ENCODE assay signal across 19 cellular contexts in genomic region chr15:57662091-57662744, GRCh38. TPM values are rescaled to one million over a fixed set of nuclear protein-coding genes. Genes with fewer than 3 reads are reported as not detected.
DNase-seq lines count a peak whose midpoint lies in the region; ATAC-seq and TF ChIP-seq lines count a peak whose summit lies in the region.
"Had no signal": no experiment of that assay in that cellular context is flagged by ENCODE, and none has a peak within 500 bp of the region (broad histone marks: within the 10 kb centered on the region; RNA-seq: fewer than 3 reads in every experiment).

No MANE protein-coding gene starts in this region.

- peak overlapping the region; percentile 34 for H3K27ac ChIP-seq in left ventricle myocardium inferior (replicated peaks)
- peak overlapping the region; percentile 100 for H3K27ac ChIP-seq in VCaP
- H3K27ac ChIP-seq in transverse colon, result peak overlapping the region; percentile 36 to 64 (median 59)

- no peaks in the 10 kb centered on the region for H3K36me3 Mint-ChIP-seq in activated T-helper 1 cell treated with anti-CD3 and anti-CD28 coated beads, Interleukin-12 subunit alpha, Interleukin-12 subunit beta, Interleukin-2, Interleukin-4 antibody, amounts not matched to agents 30 ng/mL and 10 ng/mL and 1 ng/mL, durations not matched to agents 14 hours and 24 hours and 36 hours (ENCODE audit: low read depth)
- H3K36me3 Mint-ChIP-seq in activated CD8-positive, alpha-beta memory T cell treated with anti-CD3 and anti-CD28 coated beads, Interleukin-2, amount 10 ng/mL, durations not matched to agents 7 days and 5 days, result no peaks in the 10 kb centered on the region
- no peaks in the 10 kb centered on the region for H3K36me3 Mint-ChIP-seq in activated naive CD8-positive, alpha-beta T cell treated with anti-CD3 and anti-CD28 coated beads, Interleukin-2, amount 50 U/mL, for 24 hours (ENCODE audit: low read depth)
- H3K36me3 Mint-ChIP-seq: CD14-positive monocyte, IgD-negative memory B cell had no signal

- intact Hi-C loops in left ventricle myocardium inferior (cut with micrococcal nuclease), result loop anchor here (10.0 kb wide), 1 partner anchor 73 kb away; no protein-coding TSS in a partner anchor
- intact Hi-C loops in left cardiac atrium (cut with DNase I), result no loop called here
- intact Hi-C loops in transverse colon (cut with DNase I; ENCODE audit: low total_unique reads), result no loop called here
- intact Hi-C loops in activated T-helper 1 cell treated with anti-CD3 and anti-CD28 coated beads, Interleukin-12 subunit alpha, Interleukin-12 subunit beta, Interleukin-2, Interleukin-4 antibody, amounts not matched to agents 30 ng/mL and 10 ng/mL and 1 ng/mL, durations not matched to agents 14 hours and 24 hours and 36 hours (cut with micrococcal nuclease), result no loop called here

- in situ Hi-C loops in transverse colon (cut with MboI; ENCODE audit: low pct_ligation_motif_present in 1 of 4, low pct_unique_long_range_greater_than_20kb in 1 of 4, low sequenced_read_pairs in 3 of 4), result loop anchor here in 3 of 4 donors (25.0 kb wide), 2 partner anchors 200 to 400 kb away; partner anchors contain the start of gene ALDH1A2 (in 1 of the 3)

- no peaks in the 10 kb centered on the region for H3K9me3 Mint-ChIP-seq in activated T-helper 1 cell treated with anti-CD3 and anti-CD28 coated beads, Interleukin-12 subunit alpha, Interleukin-12 subunit beta, Interleukin-2, Interleukin-4 antibody, amounts not matched to agents 30 ng/mL and 10 ng/mL and 1 ng/mL, durations not matched to agents 14 hours and 24 hours and 36 hours
- H3K9me3 Mint-ChIP-seq in activated CD8-positive, alpha-beta memory T cell treated with anti-CD3 and anti-CD28 coated beads, Interleukin-2, amount 10 ng/mL, durations not matched to agents 7 days and 5 days (ENCODE audit: low read depth), result no peaks in the 10 kb centered on the region
- H3K9me3 Mint-ChIP-seq in activated naive CD8-positive, alpha-beta T cell treated with anti-CD3 and anti-CD28 coated beads, Interleukin-2, amount 50 U/mL, for 24 hours, result no peaks in the 10 kb centered on the region
- H3K9me3 Mint-ChIP-seq: CD14-positive monocyte, H9, IgD-negative memory B cell had no signal

- H3K36me3 ChIP-seq in left ventricle myocardium inferior (peaks cover 36% of the 10 kb centered on the region), transverse colon (no peaks in the 10 kb centered on the region)

- H3K27ac Mint-ChIP-seq in activated T-helper 1 cell treated with anti-CD3 and anti-CD28 coated beads, Interleukin-12 subunit alpha, Interleukin-12 subunit beta, Interleukin-2, Interleukin-4 antibody, amounts not matched to agents 30 ng/mL and 10 ng/mL and 1 ng/mL, durations not matched to agents 14 hours and 24 hours and 36 hours, result no peak overlapping the region
- no peak overlapping the region for H3K27ac Mint-ChIP-seq in activated CD8-positive, alpha-beta memory T cell treated with anti-CD3 and anti-CD28 coated beads, Interleukin-2, amount 10 ng/mL, durations not matched to agents 7 days and 5 days
- H3K27ac Mint-ChIP-seq in activated naive CD8-positive, alpha-beta T cell treated with anti-CD3 and anti-CD28 coated beads, Interleukin-2, amount 50 U/mL, for 24 hours, result no peak overlapping the region
- H3K27ac Mint-ChIP-seq: H9, IgD-negative memory B cell had no signal

- TF ChIP-seq CTCF in left ventricle myocardium inferior (IDR thresholded peaks at IDR 0.05; ENCODE audit: borderline replicate concordance) (no peak), VCaP (conservative IDR thresholded peaks at IDR 0.05) (no peak), transverse colon (IDR thresholded peaks at IDR 0.05) (no peak)

- H3K27me3 Mint-ChIP-seq in activated T-helper 1 cell treated with anti-CD3 and anti-CD28 coated beads, Interleukin-12 subunit alpha, Interleukin-12 subunit beta, Interleukin-2, Interleukin-4 antibody, amounts not matched to agents 30 ng/mL and 10 ng/mL and 1 ng/mL, durations not matched to agents 14 hours and 24 hours and 36 hours (ENCODE audit: insufficient read depth), result peaks cover 25% of the 10 kb centered on the region
- H3K27me3 Mint-ChIP-seq in activated CD8-positive, alpha-beta memory T cell treated with anti-CD3 and anti-CD28 coated beads, Interleukin-2, amount 10 ng/mL, durations not matched to agents 7 days and 5 days, result peaks cover 49% of the 10 kb centered on the region
- H3K27me3 Mint-ChIP-seq in activated naive CD8-positive, alpha-beta T cell treated with anti-CD3 and anti-CD28 coated beads, Interleukin-2, amount 50 U/mL, for 24 hours, result peaks cover 2% of the 10 kb centered on the region

- no peaks in the 10 kb centered on the region for H3K27me3 ChIP-seq in left ventricle myocardium inferior (ENCODE audit: low read depth)
- no peaks in the 10 kb centered on the region for H3K27me3 ChIP-seq in transverse colon
- H3K27me3 ChIP-seq: Peyer's patch had no signal

- TF ChIP-seq EP300 in transverse colon (IDR thresholded peaks at IDR 0.05; ENCODE audit: low read depth), result no peak

- CTCF ChIA-PET in activated CD8-positive, alpha-beta memory T cell treated with anti-CD3 and anti-CD28 coated beads, Interleukin-2, amount 10 ng/mL, durations not matched to agents 7 days and 5 days (lab: Charles Lee), result interaction anchor here (1.3 kb wide), 1 partner anchor 101 kb away, joined by 3 read pairs; no protein-coding TSS in a partner anchor

- no peaks in the 10 kb centered on the region for H3K4me1 Mint-ChIP-seq in activated T-helper 1 cell treated with anti-CD3 and anti-CD28 coated beads, Interleukin-12 subunit alpha, Interleukin-12 subunit beta, Interleukin-2, Interleukin-4 antibody, amounts not matched to agents 30 ng/mL and 10 ng/mL and 1 ng/mL, durations not matched to agents 14 hours and 24 hours and 36 hours (ENCODE audit: low read depth)
- no peaks in the 10 kb centered on the region for H3K4me1 Mint-ChIP-seq in activated CD8-positive, alpha-beta memory T cell treated with anti-CD3 and anti-CD28 coated beads, Interleukin-2, amount 10 ng/mL, durations not matched to agents 7 days and 5 days
- no peaks in the 10 kb centered on the region for H3K4me1 Mint-ChIP-seq in activated naive CD8-positive, alpha-beta T cell treated with anti-CD3 and anti-CD28 coated beads, Interleukin-2, amount 50 U/mL, for 24 hours
- H3K4me1 Mint-ChIP-seq: CD14-positive monocyte, H9, IgD-negative memory B cell had no signal

- ATAC-seq in left cardiac atrium, result no peak
- ATAC-seq in activated CD8-positive, alpha-beta memory T cell treated with anti-CD3 and anti-CD28 coated beads, Interleukin-2, amount 10 ng/mL, durations not matched to agents 7 days and 5 days, result no peak
- no peak for ATAC-seq in activated naive CD8-positive, alpha-beta T cell treated with anti-CD3 and anti-CD28 coated beads, Interleukin-2, amount 50 U/mL, for 24 hours

- H3K4me3 Mint-ChIP-seq in activated T-helper 1 cell treated with anti-CD3 and anti-CD28 coated beads, Interleukin-12 subunit alpha, Interleukin-12 subunit beta, Interleukin-2, Interleukin-4 antibody, amounts not matched to agents 30 ng/mL and 10 ng/mL and 1 ng/mL, durations not matched to agents 14 hours and 24 hours and 36 hours, result no peak overlapping the region
- H3K4me3 Mint-ChIP-seq in activated CD8-positive, alpha-beta memory T cell treated with anti-CD3 and anti-CD28 coated beads, Interleukin-2, amount 10 ng/mL, durations not matched to agents 7 days and 5 days, result no peak overlapping the region
- no peak overlapping the region for H3K4me3 Mint-ChIP-seq in activated naive CD8-positive, alpha-beta T cell treated with anti-CD3 and anti-CD28 coated beads, Interleukin-2, amount 50 U/mL, for 24 hours
- H3K4me3 Mint-ChIP-seq: CD14-positive monocyte, H9, IgD-negative memory B cell had no signal

- H3K4me3 ChIP-seq in left ventricle myocardium inferior (no peak overlapping the region), transverse colon (no peak overlapping the region)
- H3K4me3 ChIP-seq: Peyer's patch had no signal

- no peak for TF ChIP-seq POLR2A in transverse colon (IDR thresholded peaks at IDR 0.05)

- H3K9me3 ChIP-seq in left ventricle myocardium inferior (replicated peaks) (no peaks in the 10 kb centered on the region), transverse colon (no peaks in the 10 kb centered on the region)
- H3K9me3 ChIP-seq: Peyer's patch, SK-N-SH had no signal

- DNase-seq in left ventricle myocardium inferior, result no peak
- no peak for DNase-seq in left cardiac atrium
- DNase-seq in mucosa of gallbladder (ENCODE audit: low spot score), result peak; percentile 42
- peak; percentile 47 for DNase-seq in transverse colon
- DNase-seq in activated T-helper 1 cell treated with anti-CD3 and anti-CD28 coated beads, Interleukin-12 subunit alpha, Interleukin-12 subunit beta, Interleukin-2, Interleukin-4 antibody, amounts not matched to agents 30 ng/mL and 10 ng/mL and 1 ng/mL, durations not matched to agents 14 hours and 24 hours and 36 hours (ENCODE audit: low spot score), result no peak
- no peak for DNase-seq in activated CD8-positive, alpha-beta memory T cell treated with anti-CD3 and anti-CD28 coated beads, Interleukin-2, amount 10 ng/mL, durations not matched to agents 7 days and 5 days
- no peak for DNase-seq in activated naive CD8-positive, alpha-beta T cell treated with anti-CD3 and anti-CD28 coated beads, Interleukin-2, amount 50 U/mL, for 24 hours
- DNase-seq: DMS79, H9, Kasumi-1, NCI-H187 treated with DMSO at 0.1 percent for 48 hours, NCI-H2171 treated with DMSO at 0.1 percent for 48 hours, NCI-H524, Peyer's patch, Right ventricle myocardium superior, SK-N-SH had no signal

- WGBS in transverse colon (ENCODE audit: low coverage in 1 of 2), 2 donors, result 43 to 48% methylated on average over 3 of the region's 3 CpGs

- H3K4me1 ChIP-seq in left ventricle myocardium inferior (peaks cover 46% of the 10 kb centered on the region), transverse colon (peaks cover 0 to 25% (median 15%) of the 10 kb centered on the region in 4 donors)

RNA-seq across cellular contexts. Expression of gene POLR2M, which starts 44.3 kb away (rescaled TPM):
- total RNA-seq in left ventricle myocardium inferior (53.6 TPM), left cardiac atrium (10 to 100 TPM; 45.6 to 51.2 TPM), mucosa of gallbladder (95.9 TPM), transverse colon (100 to 1,000 TPM in 1 of 4 donors, 10 to 100 TPM in 3; 18.5 to 159 (median 42.2) TPM)
- total RNA-seq in activated T-helper 1 cell treated with anti-CD3 and anti-CD28 coated beads, Interleukin-12 subunit alpha, Interleukin-12 subunit beta, Interleukin-2, Interleukin-4 antibody, amounts not matched to agents 30 ng/mL and 10 ng/mL and 1 ng/mL, durations not matched to agents 14 hours and 24 hours and 36 hours, result 60.3 and 62.4 TPM in 2 replicates
- 10 to 100 TPM; 66.5 to 70.4 TPM for total RNA-seq in activated CD8-positive, alpha-beta memory T cell treated with anti-CD3 and anti-CD28 coated beads, Interleukin-2, amount 10 ng/mL, durations not matched to agents 7 days and 5 days

Comparison
In these comparisons a context has a peak if more than half of its experiments do, and no peak if none do; other contexts are left out.
1. DNase-seq: peak in mucosa of gallbladder (single experiment) and transverse colon (single experiment); none in left ventricle myocardium inferior (single experiment), left cardiac atrium (single experiment), activated T-helper 1 cell treated with anti-CD3 and anti-CD28 coated beads, Interleukin-12 subunit alpha, Interleukin-12 subunit beta, Interleukin-2, Interleukin-4 antibody, amounts not matched to agents 30 ng/mL and 10 ng/mL and 1 ng/mL, durations not matched to agents 14 hours and 24 hours and 36 hours (single experiment), activated CD8-positive, alpha-beta memory T cell treated with anti-CD3 and anti-CD28 coated beads, Interleukin-2, amount 10 ng/mL, durations not matched to agents 7 days and 5 days (single experiment) and activated naive CD8-positive, alpha-beta T cell treated with anti-CD3 and anti-CD28 coated beads, Interleukin-2, amount 50 U/mL, for 24 hours (single experiment).
2. H3K27ac ChIP-seq: peak in every context shown above with its lines; median percentile 100 in VCaP; 59 in transverse colon; 34 in left ventricle myocardium inferior.